31 cellular contexts compared by ENCODE assay signal in genomic region chr4:83910693-83911092, GRCh38.
"Had no signal": no experiment of that assay in that cellular context is flagged by ENCODE, and none has a peak within 500 bp of the region (broad histone marks: within the 10 kb centered on the region; RNA-seq: fewer than 3 reads in every experiment).

No MANE protein-coding gene starts in this region.

- H3K4me2 ChIP-seq: hepatocyte had no signal

- H3K27me3 ChIP-seq: ascending aorta, cardiac muscle cell, colonic mucosa, gastrocnemius medialis, hepatocyte, right atrium auricular region, vagina had no signal

- H3K4me3 Mint-ChIP-seq: activated naive CD4-positive, alpha-beta T cell treated with anti-CD3 and anti-CD28 coated beads, Interleukin-2, amount 10 ng/mL, durations not matched to agents 7 days and 5 days; activated naive CD8-positive, alpha-beta T cell treated with anti-CD3 and anti-CD28 coated beads, Interleukin-2, amount 10 ng/mL, durations not matched to agents 7 days and 5 days; brain; nephron progenitor cell; T-helper 1 cell treated with Interleukin-12 subunit alpha and Interleukin-12 subunit beta and Interleukin-4 antibody, amounts not matched to agents 30 μg/mL and 1 μg/mL, for 36 hours; type B pancreatic cell had no signal

- H3K4me3 ChIP-seq: ascending aorta, cardiac muscle cell, colonic mucosa, gastrocnemius medialis, hepatocyte, left ventricle myocardium inferior, lung, right atrium auricular region, spleen, thoracic aorta, vagina had no signal

- H3K4me1 ChIP-seq: ascending aorta, colonic mucosa, gastrocnemius medialis, left ventricle myocardium inferior, parathyroid adenoma, right atrium auricular region, spleen, vagina had no signal

- H2AFZ ChIP-seq: hepatocyte, parathyroid adenoma had no signal

- H3K27me3 Mint-ChIP-seq: activated naive CD4-positive, alpha-beta T cell treated with anti-CD3 and anti-CD28 coated beads, Interleukin-2, amount 10 ng/mL, durations not matched to agents 7 days and 5 days; activated naive CD8-positive, alpha-beta T cell treated with anti-CD3 and anti-CD28 coated beads, Interleukin-2, amount 10 ng/mL, durations not matched to agents 7 days and 5 days had no signal

- DNase-seq: activated CD4-positive, alpha-beta T cell treated with anti-CD3 and anti-CD28 coated beads for 48 hours; activated CD4-positive, alpha-beta T cell treated with anti-CD3 and anti-CD28 coated beads, Interleukin-2, amount 50 U/mL, for 48 hours; activated CD8-positive, alpha-beta memory T cell treated with anti-CD3 and anti-CD28 coated beads for 24 hours; activated effector memory CD4-positive, alpha-beta T cell treated with Interleukin-2 at 50 U/mL for 16 hours; activated naive CD4-positive, alpha-beta T cell treated with anti-CD3 and anti-CD28 coated beads, Interleukin-2, amount 10 ng/mL, durations not matched to agents 7 days and 5 days; activated naive CD8-positive, alpha-beta T cell treated with anti-CD3 and anti-CD28 coated beads, Interleukin-2, amount 10 ng/mL, durations not matched to agents 7 days and 5 days; cerebellar nuclear complex; colonic mucosa; effector CD8-positive, alpha-beta T cell; gastrocnemius medialis; glutamatergic neuron; islet precursor cell; left ventricle myocardium inferior; mesendoderm; nephron progenitor cell; spleen; stimulated activated naive CD8-positive, alpha-beta T cell treated with anti-CD3 and anti-CD28 coated beads, Interleukin-15, Interleukin-2, amounts not matched to agents 100 U/mL and 50 U/mL, for 24 hours; T-helper 9 cell; WERI-Rb-1 had no signal

- H3K9me3 Mint-ChIP-seq: activated naive CD4-positive, alpha-beta T cell treated with anti-CD3 and anti-CD28 coated beads, Interleukin-2, amount 10 ng/mL, durations not matched to agents 7 days and 5 days; activated naive CD8-positive, alpha-beta T cell treated with anti-CD3 and anti-CD28 coated beads, Interleukin-2, amount 10 ng/mL, durations not matched to agents 7 days and 5 days; brain; nephron progenitor cell; T-helper 1 cell treated with Interleukin-12 subunit alpha and Interleukin-12 subunit beta and Interleukin-4 antibody, amounts not matched to agents 30 μg/mL and 1 μg/mL, for 36 hours; type B pancreatic cell had no signal

- H3K79me2 ChIP-seq: hepatocyte, parathyroid adenoma had no signal

- H3K27ac Mint-ChIP-seq: activated naive CD4-positive, alpha-beta T cell treated with anti-CD3 and anti-CD28 coated beads, Interleukin-2, amount 10 ng/mL, durations not matched to agents 7 days and 5 days; activated naive CD8-positive, alpha-beta T cell treated with anti-CD3 and anti-CD28 coated beads, Interleukin-2, amount 10 ng/mL, durations not matched to agents 7 days and 5 days; brain; nephron progenitor cell; T-helper 1 cell treated with Interleukin-12 subunit alpha and Interleukin-12 subunit beta and Interleukin-4 antibody, amounts not matched to agents 30 μg/mL and 1 μg/mL, for 36 hours; type B pancreatic cell had no signal

- H3K27ac ChIP-seq: ascending aorta, cardiac muscle cell, colonic mucosa, gastrocnemius medialis, hepatocyte, left ventricle myocardium inferior, parathyroid adenoma, right atrium auricular region, spleen, thoracic aorta, vagina, WERI-Rb-1 had no signal

- ATAC-seq: activated CD4-positive, CD25-positive, alpha-beta regulatory T cell treated with anti-CD3 and anti-CD28 coated beads, Interleukin-2, amount 50 U/mL, for 24 hours; gastrocnemius medialis; stimulated activated naive CD8-positive, alpha-beta T cell treated with anti-CD3 and anti-CD28 coated beads, Interleukin-15, Interleukin-2, amounts not matched to agents 100 U/mL and 50 U/mL, for 24 hours had no signal

- H3K4me1 Mint-ChIP-seq: activated naive CD4-positive, alpha-beta T cell treated with anti-CD3 and anti-CD28 coated beads, Interleukin-2, amount 10 ng/mL, durations not matched to agents 7 days and 5 days; activated naive CD8-positive, alpha-beta T cell treated with anti-CD3 and anti-CD28 coated beads, Interleukin-2, amount 10 ng/mL, durations not matched to agents 7 days and 5 days; brain had no signal

- H3K9ac ChIP-seq: parathyroid adenoma had no signal

- H3K9me3 ChIP-seq: ascending aorta, colonic mucosa, gastrocnemius medialis, left ventricle myocardium inferior, right atrium auricular region, spleen, thoracic aorta, vagina had no signal

- H3K36me3 ChIP-seq: ascending aorta, cardiac muscle cell, colonic mucosa, gastrocnemius medialis, left ventricle myocardium inferior, right atrium auricular region, spleen, thoracic aorta, vagina, WERI-Rb-1 had no signal

- H3K36me3 Mint-ChIP-seq: activated naive CD4-positive, alpha-beta T cell treated with anti-CD3 and anti-CD28 coated beads, Interleukin-2, amount 10 ng/mL, durations not matched to agents 7 days and 5 days; activated naive CD8-positive, alpha-beta T cell treated with anti-CD3 and anti-CD28 coated beads, Interleukin-2, amount 10 ng/mL, durations not matched to agents 7 days and 5 days; brain; type B pancreatic cell had no signal
